1 cellular context compared by ENCODE assay signal in genomic region chr2:208265807-208266640, GRCh38.
TF ChIP-seq lines count a peak whose summit lies in the region.

A gene with protein sequence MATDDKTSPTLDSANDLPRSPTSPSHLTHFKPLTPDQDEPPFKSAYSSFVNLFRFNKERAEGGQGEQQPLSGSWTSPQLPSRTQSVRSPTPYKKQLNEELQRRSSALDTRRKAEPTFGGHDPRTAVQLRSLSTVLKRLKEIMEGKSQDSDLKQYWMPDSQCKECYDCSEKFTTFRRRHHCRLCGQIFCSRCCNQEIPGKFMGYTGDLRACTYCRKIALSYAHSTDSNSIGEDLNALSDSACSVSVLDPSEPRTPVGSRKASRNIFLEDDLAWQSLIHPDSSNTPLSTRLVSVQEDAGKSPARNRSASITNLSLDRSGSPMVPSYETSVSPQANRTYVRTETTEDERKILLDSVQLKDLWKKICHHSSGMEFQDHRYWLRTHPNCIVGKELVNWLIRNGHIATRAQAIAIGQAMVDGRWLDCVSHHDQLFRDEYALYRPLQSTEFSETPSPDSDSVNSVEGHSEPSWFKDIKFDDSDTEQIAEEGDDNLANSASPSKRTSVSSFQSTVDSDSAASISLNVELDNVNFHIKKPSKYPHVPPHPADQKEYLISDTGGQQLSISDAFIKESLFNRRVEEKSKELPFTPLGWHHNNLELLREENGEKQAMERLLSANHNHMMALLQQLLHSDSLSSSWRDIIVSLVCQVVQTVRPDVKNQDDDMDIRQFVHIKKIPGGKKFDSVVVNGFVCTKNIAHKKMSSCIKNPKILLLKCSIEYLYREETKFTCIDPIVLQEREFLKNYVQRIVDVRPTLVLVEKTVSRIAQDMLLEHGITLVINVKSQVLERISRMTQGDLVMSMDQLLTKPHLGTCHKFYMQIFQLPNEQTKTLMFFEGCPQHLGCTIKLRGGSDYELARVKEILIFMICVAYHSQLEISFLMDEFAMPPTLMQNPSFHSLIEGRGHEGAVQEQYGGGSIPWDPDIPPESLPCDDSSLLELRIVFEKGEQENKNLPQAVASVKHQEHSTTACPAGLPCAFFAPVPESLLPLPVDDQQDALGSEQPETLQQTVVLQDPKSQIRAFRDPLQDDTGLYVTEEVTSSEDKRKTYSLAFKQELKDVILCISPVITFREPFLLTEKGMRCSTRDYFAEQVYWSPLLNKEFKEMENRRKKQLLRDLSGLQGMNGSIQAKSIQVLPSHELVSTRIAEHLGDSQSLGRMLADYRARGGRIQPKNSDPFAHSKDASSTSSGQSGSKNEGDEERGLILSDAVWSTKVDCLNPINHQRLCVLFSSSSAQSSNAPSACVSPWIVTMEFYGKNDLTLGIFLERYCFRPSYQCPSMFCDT (N-terminal part only) (plus strand): TSS chr2:208266255. CDS start chr2:208271520, 5,265 bp downstream.

TF ChIP-seq in HepG2, 621 proteins besides CTCF, POLR2A, EP300 and RAD21 (continued from another document and continues in another):
- TF ChIP-seq, protein P1, sequence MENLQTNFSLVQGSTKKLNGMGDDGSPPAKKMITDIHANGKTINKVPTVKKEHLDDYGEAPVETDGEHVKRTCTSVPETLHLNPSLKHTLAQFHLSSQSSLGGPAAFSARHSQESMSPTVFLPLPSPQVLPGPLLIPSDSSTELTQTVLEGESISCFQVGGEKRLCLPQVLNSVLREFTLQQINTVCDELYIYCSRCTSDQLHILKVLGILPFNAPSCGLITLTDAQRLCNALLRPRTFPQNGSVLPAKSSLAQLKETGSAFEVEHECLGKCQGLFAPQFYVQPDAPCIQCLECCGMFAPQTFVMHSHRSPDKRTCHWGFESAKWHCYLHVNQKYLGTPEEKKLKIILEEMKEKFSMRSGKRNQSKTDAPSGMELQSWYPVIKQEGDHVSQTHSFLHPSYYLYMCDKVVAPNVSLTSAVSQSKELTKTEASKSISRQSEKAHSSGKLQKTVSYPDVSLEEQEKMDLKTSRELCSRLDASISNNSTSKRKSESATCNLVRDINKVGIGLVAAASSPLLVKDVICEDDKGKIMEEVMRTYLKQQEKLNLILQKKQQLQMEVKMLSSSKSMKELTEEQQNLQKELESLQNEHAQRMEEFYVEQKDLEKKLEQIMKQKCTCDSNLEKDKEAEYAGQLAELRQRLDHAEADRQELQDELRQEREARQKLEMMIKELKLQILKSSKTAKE (CRISPR knock-in tag; IDR thresholded peaks at IDR 0.05; ENCODE audit: borderline replicate concordance), result peak; percentile 72
- TF ChIP-seq MBD4 (IDR thresholded peaks at IDR 0.05; ENCODE audit: borderline replicate concordance, low read length) (no peak), TEAD3 (CRISPR knock-in tag; optimal IDR thresholded peaks at IDR 0.05; ENCODE audit: borderline replicate concordance) (peak; percentile 63), ZNF496 (CRISPR knock-in tag; IDR thresholded peaks at IDR 0.05; ENCODE audit: insufficient replicate concordance) (no peak), SAP130 (CRISPR knock-in tag; IDR thresholded peaks at IDR 0.05; ENCODE audit: low read depth) (peak; percentile 97), HOXA7 (CRISPR knock-in tag; IDR thresholded peaks at IDR 0.05) (no peak), ZNF296 (CRISPR knock-in tag; conservative IDR thresholded peaks at IDR 0.05) (0 out of 2 replicates have a peak, but pooled peaks have one; percentile 43), ZNF121 (CRISPR knock-in tag; IDR thresholded peaks at IDR 0.05) (peak; percentile 63), NCOA5 (CRISPR knock-in tag; IDR thresholded peaks at IDR 0.05) (no peak), MYPOP (CRISPR knock-in tag; IDR thresholded peaks at IDR 0.05) (no peak; the same call in 1 of the 2 replicates), PRDM10 (CRISPR knock-in tag; IDR thresholded peaks at IDR 0.05; ENCODE audit: low read depth) (peak; percentile 88; the same call in 1 of the 2 replicates), ZNF512 (CRISPR knock-in tag; IDR thresholded peaks at IDR 0.05) (no peak; the same call in 1 of the 2 replicates), ZNF792 (CRISPR knock-in tag; IDR thresholded peaks at IDR 0.05) (peak; percentile 85; the same call in 1 of the 2 replicates), ZMYM4 (CRISPR knock-in tag; IDR thresholded peaks at IDR 0.05) (peak; percentile 99), AGO1 (IDR thresholded peaks at IDR 0.05; ENCODE audit: low read depth, low read length, poor library complexity, severe bottlenecking) (peak; percentile 50), ZNF136 (CRISPR knock-in tag; IDR thresholded peaks at IDR 0.05; ENCODE audit: low read depth) (peak; percentile 91), ELF1 (CRISPR knock-in tag; IDR thresholded peaks at IDR 0.05) (peak; percentile 90), HNRNPUL1 (IDR thresholded peaks at IDR 0.05; ENCODE audit: low read depth, low read length) (no peak), REL (CRISPR knock-in tag; conservative IDR thresholded peaks at IDR 0.05) (peak; percentile 94), ZNF777 (CRISPR knock-in tag; IDR thresholded peaks at IDR 0.05) (peak; percentile 65), ZNF784 (CRISPR knock-in tag; IDR thresholded peaks at IDR 0.05; ENCODE audit: borderline replicate concordance) (peak; percentile 91; the same call in 1 of the 2 replicates), KLF9 (CRISPR knock-in tag; IDR thresholded peaks at IDR 0.05; ENCODE audit: low read depth) (no peak), RFX3 (CRISPR knock-in tag; IDR thresholded peaks at IDR 0.05) (no peak), PHF5A (CRISPR knock-in tag; IDR thresholded peaks at IDR 0.05; ENCODE audit: low read depth, unreplicated experiment) (peak; percentile 64)
- TF ChIP-seq, protein P2, sequence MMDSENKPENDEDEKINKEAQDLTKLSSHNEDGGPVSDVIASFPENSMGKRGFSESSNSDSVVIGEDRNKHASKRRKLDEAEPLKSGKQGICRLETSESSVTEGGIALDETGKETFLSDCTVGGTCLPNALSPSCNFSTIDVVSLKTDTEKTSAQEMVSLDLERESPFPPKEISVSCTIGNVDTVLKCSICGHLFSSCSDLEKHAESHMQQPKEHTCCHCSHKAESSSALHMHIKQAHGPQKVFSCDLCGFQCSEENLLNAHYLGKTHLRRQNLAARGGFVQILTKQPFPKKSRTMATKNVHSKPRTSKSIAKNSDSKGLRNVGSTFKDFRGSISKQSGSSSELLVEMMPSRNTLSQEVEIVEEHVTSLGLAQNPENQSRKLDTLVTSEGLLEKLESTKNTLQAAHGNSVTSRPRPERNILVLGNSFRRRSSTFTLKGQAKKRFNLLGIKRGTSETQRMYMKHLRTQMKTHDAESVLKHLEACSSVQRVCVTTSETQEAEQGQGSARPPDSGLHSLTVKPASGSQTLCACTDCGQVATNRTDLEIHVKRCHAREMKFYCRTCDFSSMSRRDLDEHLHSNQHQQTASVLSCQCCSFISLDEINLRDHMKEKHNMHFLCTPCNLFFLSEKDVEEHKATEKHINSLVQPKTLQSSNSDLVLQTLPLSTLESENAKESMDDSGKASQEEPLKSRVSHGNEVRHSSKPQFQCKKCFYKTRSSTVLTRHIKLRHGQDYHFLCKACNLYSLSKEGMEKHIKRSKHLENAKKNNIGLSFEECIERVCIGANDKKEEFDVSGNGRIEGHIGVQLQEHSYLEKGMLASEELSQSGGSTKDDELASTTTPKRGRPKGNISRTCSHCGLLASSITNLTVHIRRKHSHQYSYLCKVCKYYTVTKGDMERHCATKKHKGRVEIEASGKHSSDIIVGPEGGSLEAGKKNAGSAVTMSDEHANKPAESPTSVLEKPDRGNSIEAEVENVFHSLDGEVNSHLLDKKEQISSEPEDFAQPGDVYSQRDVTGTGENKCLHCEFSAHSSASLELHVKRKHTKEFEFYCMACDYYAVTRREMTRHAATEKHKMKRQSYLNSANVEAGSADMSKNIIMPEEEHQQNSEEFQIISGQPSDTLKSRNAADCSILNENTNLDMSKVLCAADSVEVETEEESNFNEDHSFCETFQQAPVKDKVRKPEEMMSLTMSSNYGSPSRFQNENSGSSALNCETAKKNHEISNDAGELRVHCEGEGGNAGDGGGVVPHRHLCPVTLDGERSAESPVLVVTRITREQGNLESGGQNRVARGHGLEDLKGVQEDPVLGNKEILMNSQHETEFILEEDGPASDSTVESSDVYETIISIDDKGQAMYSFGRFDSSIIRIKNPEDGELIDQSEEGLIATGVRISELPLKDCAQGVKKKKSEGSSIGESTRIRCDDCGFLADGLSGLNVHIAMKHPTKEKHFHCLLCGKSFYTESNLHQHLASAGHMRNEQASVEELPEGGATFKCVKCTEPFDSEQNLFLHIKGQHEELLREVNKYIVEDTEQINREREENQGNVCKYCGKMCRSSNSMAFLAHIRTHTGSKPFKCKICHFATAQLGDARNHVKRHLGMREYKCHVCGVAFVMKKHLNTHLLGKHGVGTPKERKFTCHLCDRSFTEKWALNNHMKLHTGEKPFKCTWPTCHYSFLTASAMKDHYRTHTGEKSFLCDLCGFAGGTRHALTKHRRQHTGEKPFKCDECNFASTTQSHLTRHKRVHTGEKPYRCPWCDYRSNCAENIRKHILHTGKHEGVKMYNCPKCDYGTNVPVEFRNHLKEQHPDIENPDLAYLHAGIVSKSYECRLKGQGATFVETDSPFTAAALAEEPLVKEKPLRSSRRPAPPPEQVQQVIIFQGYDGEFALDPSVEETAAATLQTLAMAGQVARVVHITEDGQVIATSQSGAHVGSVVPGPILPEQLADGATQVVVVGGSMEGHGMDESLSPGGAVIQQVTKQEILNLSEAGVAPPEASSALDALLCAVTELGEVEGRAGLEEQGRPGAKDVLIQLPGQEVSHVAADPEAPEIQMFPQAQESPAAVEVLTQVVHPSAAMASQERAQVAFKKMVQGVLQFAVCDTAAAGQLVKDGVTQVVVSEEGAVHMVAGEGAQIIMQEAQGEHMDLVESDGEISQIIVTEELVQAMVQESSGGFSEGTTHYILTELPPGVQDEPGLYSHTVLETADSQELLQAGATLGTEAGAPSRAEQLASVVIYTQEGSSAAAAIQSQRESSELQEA (CRISPR knock-in tag; IDR thresholded peaks at IDR 0.05; ENCODE audit: not compliant biosample characterization), result peak; percentile 78
- TF ChIP-seq, protein P3, sequence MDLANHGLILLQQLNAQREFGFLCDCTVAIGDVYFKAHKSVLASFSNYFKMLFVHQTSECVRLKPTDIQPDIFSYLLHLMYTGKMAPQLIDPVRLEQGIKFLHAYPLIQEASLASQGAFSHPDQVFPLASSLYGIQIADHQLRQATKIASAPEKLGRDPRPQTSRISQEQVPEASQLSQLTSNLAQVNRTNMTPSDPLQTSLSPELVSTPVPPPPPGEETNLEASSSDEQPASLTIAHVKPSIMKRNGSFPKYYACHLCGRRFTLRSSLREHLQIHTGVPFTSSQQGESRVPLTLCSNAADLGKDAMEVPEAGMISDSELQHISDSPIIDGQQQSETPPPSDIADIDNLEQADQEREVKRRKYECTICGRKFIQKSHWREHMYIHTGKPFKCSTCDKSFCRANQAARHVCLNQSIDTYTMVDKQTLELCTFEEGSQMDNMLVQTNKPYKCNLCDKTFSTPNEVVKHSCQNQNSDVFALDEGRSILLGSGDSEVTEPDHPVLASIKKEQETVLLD (CRISPR knock-in tag; IDR thresholded peaks at IDR 0.05; ENCODE audit: low read depth), result peak; percentile 99
- TF ChIP-seq, protein P4, sequence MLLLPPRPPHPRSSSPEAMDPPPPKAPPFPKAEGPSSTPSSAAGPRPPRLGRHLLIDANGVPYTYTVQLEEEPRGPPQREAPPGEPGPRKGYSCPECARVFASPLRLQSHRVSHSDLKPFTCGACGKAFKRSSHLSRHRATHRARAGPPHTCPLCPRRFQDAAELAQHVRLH (CRISPR knock-in tag; IDR thresholded peaks at IDR 0.05; ENCODE audit: borderline replicate concordance, low read depth), result peak; percentile 76; the same call in 1 of the 2 replicates
